29 cellular contexts compared by ENCODE assay signal in genomic region chr16:30944352-30944751, GRCh38.
"Had no signal": no experiment of that assay in that cellular context is flagged by ENCODE, and none has a peak within 500 bp of the region (broad histone marks: within the 10 kb centered on the region; RNA-seq: fewer than 3 reads in every experiment).

No MANE protein-coding gene starts in this region.

- H3K36me3 ChIP-seq: prostate gland, uterus had no signal

- ATAC-seq: esophagus mucosa; gastrocnemius medialis; heart left ventricle; left cardiac atrium; left lung; mucosa of descending colon; natural killer cell treated with Interleukin-12 subunit alpha and Interleukin-12 subunit beta and Interleukin-15 and Interleukin-18, amount 100 ng/mL, for 72 hours; sciatic nerve; upper lobe of right lung had no signal

- H3K4me3 ChIP-seq: dorsolateral prefrontal cortex, gastrocnemius medialis, heart left ventricle, hepatocyte, left lung, mucosa of descending colon, prostate gland, right atrium auricular region, smooth muscle cell, suprapubic skin, transverse colon, upper lobe of right lung, uterus had no signal

- H3K27ac ChIP-seq: dorsolateral prefrontal cortex, epithelial cell of prostate, gastrocnemius medialis, heart left ventricle, hepatocyte, left lung, prostate gland, right atrium auricular region, suprapubic skin, transverse colon, upper lobe of right lung, uterus had no signal

- H3K4me3 Mint-ChIP-seq: mesothelial cell of epicardium; natural killer cell treated with Interleukin-12 subunit alpha and Interleukin-12 subunit beta and Interleukin-15 and Interleukin-18, amount 100 ng/mL, for 72 hours had no signal

- H3K27ac Mint-ChIP-seq: mesothelial cell of epicardium had no signal

- DNase-seq: dorsolateral prefrontal cortex; effector CD4-positive, alpha-beta T cell; foreskin fibroblast; gastrocnemius medialis; heart left ventricle; left cardiac atrium; left lung; mesenchymal stem cell; mucosa of descending colon; naive B cell; stimulated activated CD4-positive, alpha-beta T cell treated with anti-CD3 and anti-CD28 coated beads, Interleukin-12 subunit alpha, Interleukin-12 subunit beta, amount 100 ng/mL, for 4 hours; stimulated activated CD4-positive, alpha-beta T cell treated with anti-CD3 and anti-CD28 coated beads, Interleukin-1b, Interleukin-23, amount 100 ng/mL, for 48 hours; stimulated activated CD4-positive, alpha-beta T cell treated with anti-CD3 and anti-CD28 coated beads, Interleukin-4, amount 100 ng/mL, for 1 hour; stimulated activated CD8-positive, alpha-beta memory T cell treated with anti-CD3 and anti-CD28 coated beads, Interleukin-4, amount 100 ng/mL, for 48 hours; stimulated activated naive CD4-positive, alpha-beta T cell treated with Interleukin-2 at 50 U/mL for 16 hours; transverse colon; upper lobe of right lung; uterus had no signal

- H3K9me3 ChIP-seq: gastrocnemius medialis, heart left ventricle, left lung, mucosa of descending colon, prostate gland, right atrium auricular region, suprapubic skin, transverse colon, upper lobe of right lung, uterus had no signal

- H3K27me3 Mint-ChIP-seq: naive B cell; natural killer cell treated with Interleukin-12 subunit alpha and Interleukin-12 subunit beta and Interleukin-15 and Interleukin-18, amount 100 ng/mL, for 72 hours had no signal

- H3K4me1 ChIP-seq: prostate gland had no signal

- H3K9me3 Mint-ChIP-seq: mesothelial cell of epicardium; naive B cell; natural killer cell treated with Interleukin-12 subunit alpha and Interleukin-12 subunit beta and Interleukin-15 and Interleukin-18, amount 100 ng/mL, for 72 hours; neural crest cell had no signal
